ENCODE assay signal across 8 cellular contexts in the genomic region with DNA sequence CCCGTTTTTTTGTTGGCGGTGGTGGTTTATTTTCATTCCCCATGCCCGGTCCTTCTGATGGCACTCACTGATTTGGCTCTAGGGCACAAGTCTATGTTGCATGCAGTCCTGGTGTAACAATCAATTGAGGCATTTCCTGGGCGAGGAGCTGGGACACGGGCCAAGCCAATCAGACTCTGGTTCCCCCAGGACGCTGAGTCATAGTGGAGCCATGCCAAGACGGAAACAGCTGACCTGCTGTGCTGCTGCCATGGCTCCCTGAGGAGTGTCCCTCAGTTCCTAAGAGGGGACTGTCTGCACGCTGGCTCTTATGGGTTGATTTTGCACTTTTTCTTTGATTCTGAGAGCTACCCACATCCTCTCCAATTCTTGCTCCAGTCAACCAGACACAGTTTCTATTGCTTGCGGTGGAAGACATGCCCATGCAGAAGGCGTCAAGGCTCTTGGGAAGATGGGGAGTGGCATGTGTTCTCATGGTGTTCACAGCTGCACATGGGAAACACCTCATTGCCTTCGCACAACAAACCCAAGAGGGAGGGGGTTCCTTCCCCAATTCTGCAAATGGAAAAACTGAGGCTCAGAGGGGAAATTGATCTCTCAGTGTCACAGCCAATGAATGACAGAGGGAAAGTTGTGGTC.
DNase-seq lines count a peak whose midpoint lies in the region; ATAC-seq lines count a peak whose summit lies in the region.

No MANE protein-coding gene starts in this region.

- no peak overlapping the region for H3K27ac Mint-ChIP-seq in T-helper 2 cell treated with Interferon-gamma antibody and Interleukin-4, amounts not matched to agents 5 μg/mL and 100 μg/mL, for 36 hours

- no peaks in the 10 kb centered on the region for H3K9me3 Mint-ChIP-seq in T-helper 2 cell treated with Interferon-gamma antibody and Interleukin-4, amounts not matched to agents 5 μg/mL and 100 μg/mL, for 36 hours

- no peak overlapping the region for H3K4me3 Mint-ChIP-seq in T-helper 2 cell treated with Interferon-gamma antibody and Interleukin-4, amounts not matched to agents 5 μg/mL and 100 μg/mL, for 36 hours

- ATAC-seq in HG03439 (IDR thresholded peaks at IDR 0.05; ENCODE audit: unreplicated experiment) = no peak
- no peak for ATAC-seq in GM21723 (IDR thresholded peaks at IDR 0.05; ENCODE audit: unreplicated experiment)
- no peak for ATAC-seq in GM19328 (IDR thresholded peaks at IDR 0.05; ENCODE audit: unreplicated experiment)

- H3K4me1 Mint-ChIP-seq in T-helper 2 cell treated with Interferon-gamma antibody and Interleukin-4, amounts not matched to agents 5 μg/mL and 100 μg/mL, for 36 hours (ENCODE audit: low read depth) = peaks cover 2% of the 10 kb centered on the region

- peak in 60 of 76 experiments; percentile 2 to 68 (median 42) for DNase-seq in HUDEP-2 (lab: John Stamatoyannopoulos, UW; ENCODE audit: unreplicated experiment in 76 of 76)
- DNase-seq in SHP77 treated with DMSO at 0.1 percent for 48 hours (lab: John Stamatoyannopoulos, UW) = peak; percentile 33
- DNase-seq in foreskin melanocyte = peak; percentile 96
- peak; percentile 45 for DNase-seq in smooth muscle cell of the brain vasculature (ENCODE audit: low read depth, low spot score)
- DNase-seq in T-helper 2 cell treated with Interferon-gamma antibody and Interleukin-4, amounts not matched to agents 5 μg/mL and 100 μg/mL, for 36 hours (ENCODE audit: low spot score) = no peak

- H3K27me3 Mint-ChIP-seq in T-helper 2 cell treated with Interferon-gamma antibody and Interleukin-4, amounts not matched to agents 5 μg/mL and 100 μg/mL, for 36 hours (ENCODE audit: low read depth) = peaks cover 21% of the 10 kb centered on the region

- no peaks in the 10 kb centered on the region for H3K36me3 Mint-ChIP-seq in T-helper 2 cell treated with Interferon-gamma antibody and Interleukin-4, amounts not matched to agents 5 μg/mL and 100 μg/mL, for 36 hours (ENCODE audit: low read depth)
